ENCODE assay signal across 15 cellular contexts in the genomic region with DNA sequence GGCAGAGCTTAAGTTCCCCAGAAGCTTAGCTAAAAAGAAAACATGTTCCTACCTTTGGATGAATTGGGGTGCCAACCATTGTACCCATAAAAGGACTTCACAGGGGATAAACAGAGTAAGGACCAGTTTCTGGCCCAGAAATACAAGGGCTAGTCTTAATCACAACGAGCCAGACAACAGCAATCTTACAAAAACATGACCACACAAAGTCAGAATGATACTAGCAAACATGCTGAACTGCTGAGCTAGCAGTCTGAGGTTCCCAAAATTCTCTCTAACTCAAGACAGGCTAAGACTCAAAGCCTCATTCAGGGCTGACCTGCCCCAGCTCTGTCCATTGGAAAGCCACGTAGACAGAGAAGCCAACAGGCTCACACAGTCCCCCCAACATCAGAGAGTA. TPM values are rescaled to one million over a fixed set of nuclear protein-coding genes. Genes with fewer than 3 reads are reported as not detected.
A peak's percentile ranks its signal among the peaks of the same experiment; 100 is the strongest.
DNase-seq lines count a peak whose midpoint lies in the region; ATAC-seq, FAIRE-seq and TF ChIP-seq lines count a peak whose summit lies in the region.
"Had no signal": no experiment of that assay in that cellular context is flagged by ENCODE, and none has a peak within 500 bp of the region (broad histone marks: within the 10 kb centered on the region; RNA-seq: fewer than 3 reads in every experiment).

No MANE protein-coding gene starts in this region.

- H4K20me1 ChIP-seq in H9 (ENCODE audit: control insufficient read depth, insufficient read depth, insufficient read length) = no peaks in the 10 kb centered on the region

- no CpG with 5 or more reads among the region's 2 CpGs for WGBS in H9 (ENCODE audit: extremely low coverage, insufficient read length, low lambda C conversion rate)
- WGBS in small intestine, 3 donors = 63 to 86% (median 72%) methylated on average over 2 of the region's 2 CpGs
- 51 to 70% (median 67%) methylated on average over 2 of the region's 2 CpGs for WGBS in stomach, 5 donors

- H3K9me3 ChIP-seq in H9 (ENCODE audit: control insufficient read depth, low read depth, low read length) = no peaks in the 10 kb centered on the region
- H3K9me3 ChIP-seq in small intestine (ENCODE audit: control insufficient read depth, low read depth) = no peaks in the 10 kb centered on the region
- H3K9me3 ChIP-seq in stomach = peaks cover 0 to 4% (median 0%) of the 10 kb centered on the region in 4 donors
- H3K9me3 ChIP-seq: thoracic aorta had no signal

- H4K8ac ChIP-seq in H9 (replicated peaks; ENCODE audit: insufficient read length, low read depth, low read length) = no peak overlapping the region

- no peaks in the 10 kb centered on the region for H3K27me3 Mint-ChIP-seq in activated CD8-positive, alpha-beta memory T cell treated with anti-CD3 and anti-CD28 coated beads, Interleukin-2, amount 10 ng/mL, durations not matched to agents 7 days and 5 days
- H3K27me3 Mint-ChIP-seq in H9 (ENCODE audit: low read depth) = no peaks in the 10 kb centered on the region
- H3K27me3 Mint-ChIP-seq in stimulated activated memory B cell treated with anti-CD40 and anti-IgM and Interleukin-4, amounts not matched to agents 10 μg/mL and 1 μg/mL and 100 μg/mL, for 72 hours = no peaks in the 10 kb centered on the region
- H3K27me3 Mint-ChIP-seq: activated naive CD8-positive, alpha-beta T cell treated with anti-CD3 and anti-CD28 coated beads, Interleukin-2, amount 50 U/mL, for 24 hours; IgD-negative memory B cell had no signal

- no peak overlapping the region for H2AFZ ChIP-seq in H9 (ENCODE audit: low read length)

- H2BK15ac ChIP-seq in H9 (ENCODE audit: low read depth, low read length) = no peak overlapping the region

- no peaks in the 10 kb centered on the region for H3K27me3 ChIP-seq in H9 (ENCODE audit: insufficient read depth, low read length)
- no peaks in the 10 kb centered on the region for H3K27me3 ChIP-seq in small intestine (ENCODE audit: control insufficient read depth in 2 of 2, insufficient read depth in 2 of 2, low read length in 2 of 2)
- no peaks in the 10 kb centered on the region for H3K27me3 ChIP-seq in stomach

- no peak overlapping the region for H2BK20ac ChIP-seq in H9 (ENCODE audit: low read depth, low read length, poor library complexity, severe bottlenecking)

- no peak overlapping the region for H3K23ac ChIP-seq in H9 (ENCODE audit: insufficient read length, low read depth, low read length)

- H3K4me1 ChIP-seq in H9 (ENCODE audit: insufficient read depth, low read length) (peaks cover 2% of the 10 kb centered on the region; the same call in 1 of the 2 replicates), small intestine (ENCODE audit: control insufficient read depth in 2 of 2, insufficient read depth in 1 of 2, low read depth in 1 of 2, low read length in 1 of 2) (peaks cover 0 to 2% of the 10 kb centered on the region in 2 donors), stomach (peaks cover 0 to 9% (median 0%) of the 10 kb centered on the region in 4 donors)

- no peak overlapping the region for H4K5ac ChIP-seq in H9 (ENCODE audit: insufficient read length, low read depth, low read length)

- H3T11ph ChIP-seq in H9 (ENCODE audit: low read length) = no peak overlapping the region

- peak; percentile 33 for ATAC-seq in activated CD8-positive, alpha-beta memory T cell treated with anti-CD3 and anti-CD28 coated beads, Interleukin-2, amount 10 ng/mL, durations not matched to agents 7 days and 5 days
- peak; percentile 72 for ATAC-seq in HG03354 (IDR thresholded peaks at IDR 0.05; ENCODE audit: poor library complexity, severe bottlenecking, unreplicated experiment)
- peak; percentile 36 for ATAC-seq in stimulated activated memory B cell treated with anti-CD40 and anti-IgM and Interleukin-4, amounts not matched to agents 10 μg/mL and 1 μg/mL and 100 μg/mL, for 72 hours
- ATAC-seq: activated naive CD8-positive, alpha-beta T cell treated with anti-CD3 and anti-CD28 coated beads, Interleukin-2, amount 50 U/mL, for 24 hours; HCT116 had no signal

- no peak overlapping the region for H2BK5ac ChIP-seq in H9 (ENCODE audit: insufficient read length, low read length)

- H3K79me2 ChIP-seq in H9 (ENCODE audit: insufficient read depth, low read length) = peaks cover 12% of the 10 kb centered on the region; the same call in 1 of the 2 replicates

- H4K91ac ChIP-seq in H9 (ENCODE audit: insufficient read length, low read depth, low read length) = no peak overlapping the region

- H3K36me3 Mint-ChIP-seq in activated CD8-positive, alpha-beta memory T cell treated with anti-CD3 and anti-CD28 coated beads, Interleukin-2, amount 10 ng/mL, durations not matched to agents 7 days and 5 days = peaks cover 2% of the 10 kb centered on the region
- H3K36me3 Mint-ChIP-seq in H9 (ENCODE audit: insufficient read depth in 1 of 3, low read depth in 3 of 3) = peaks cover 0 to 12% (median 0%) of the 10 kb centered on the region in 3 experiments; a peak in 4 of 7 replicates
- H3K36me3 Mint-ChIP-seq in stimulated activated memory B cell treated with anti-CD40 and anti-IgM and Interleukin-4, amounts not matched to agents 10 μg/mL and 1 μg/mL and 100 μg/mL, for 72 hours = peaks cover 6% of the 10 kb centered on the region
- H3K36me3 Mint-ChIP-seq: IgD-negative memory B cell had no signal

- no peak overlapping the region for H3K56ac ChIP-seq in H9 (ENCODE audit: insufficient read length, low read depth, low read length)

- H3K36me3 ChIP-seq in small intestine (ENCODE audit: control insufficient read depth in 2 of 2, insufficient read depth in 2 of 2, low read length in 2 of 2) (no peaks in the 10 kb centered on the region), stomach (no peaks in the 10 kb centered on the region)
- H3K36me3 ChIP-seq: thoracic aorta had no signal

- no peak for TF ChIP-seq EP300 in stomach (IDR thresholded peaks at IDR 0.05)

- H2BK12ac ChIP-seq in H9 (ENCODE audit: insufficient read length, low read depth, low read length) = no peak overlapping the region

- H3K4ac ChIP-seq in H9 (ENCODE audit: low read depth, low read length) = no peak overlapping the region

- H3K14ac ChIP-seq in H9 (ENCODE audit: insufficient read depth, low read length) = no peak overlapping the region

- no peaks in the 10 kb centered on the region for H3K9me3 Mint-ChIP-seq in activated CD8-positive, alpha-beta memory T cell treated with anti-CD3 and anti-CD28 coated beads, Interleukin-2, amount 10 ng/mL, durations not matched to agents 7 days and 5 days (ENCODE audit: low read depth)
- peaks cover 2 to 53% of the 10 kb centered on the region in 2 experiments; a peak in 4 of 5 replicates for H3K9me3 Mint-ChIP-seq in H9
- no peaks in the 10 kb centered on the region for H3K9me3 Mint-ChIP-seq in stimulated activated memory B cell treated with anti-CD40 and anti-IgM and Interleukin-4, amounts not matched to agents 10 μg/mL and 1 μg/mL and 100 μg/mL, for 72 hours
- H3K9me3 Mint-ChIP-seq: activated naive CD8-positive, alpha-beta T cell treated with anti-CD3 and anti-CD28 coated beads, Interleukin-2, amount 50 U/mL, for 24 hours had no signal

- H3K23me2 ChIP-seq in H9 (ENCODE audit: insufficient read length, low read depth, low read length, poor library complexity, severe bottlenecking) = no peaks in the 10 kb centered on the region

- no peak for DNase-seq in activated CD8-positive, alpha-beta memory T cell treated with anti-CD3 and anti-CD28 coated beads, Interleukin-2, amount 10 ng/mL, durations not matched to agents 7 days and 5 days
- no peak for DNase-seq in activated CD8-positive, alpha-beta memory T cell treated with anti-CD3 and anti-CD28 coated beads for 24 hours
- DNase-seq in H9 (no peak), kidney tubule cell (ENCODE audit: low spot score) (no peak), small intestine (no peak), stomach (no peak)
- DNase-seq: activated naive CD8-positive, alpha-beta T cell treated with anti-CD3 and anti-CD28 coated beads, Interleukin-2, amount 50 U/mL, for 24 hours; NCI-H2081 treated with DMSO at 0.1 percent for 48 hours had no signal

- peaks cover 10% of the 10 kb centered on the region for H3K4me1 Mint-ChIP-seq in activated CD8-positive, alpha-beta memory T cell treated with anti-CD3 and anti-CD28 coated beads, Interleukin-2, amount 10 ng/mL, durations not matched to agents 7 days and 5 days
- H3K4me1 Mint-ChIP-seq in H9 = peaks cover 0 to 3% of the 10 kb centered on the region in 2 experiments; a peak in 1 of 4 replicates
- H3K4me1 Mint-ChIP-seq in stimulated activated memory B cell treated with anti-CD40 and anti-IgM and Interleukin-4, amounts not matched to agents 10 μg/mL and 1 μg/mL and 100 μg/mL, for 72 hours = peaks cover 36% of the 10 kb centered on the region

- H3K27ac Mint-ChIP-seq in activated CD8-positive, alpha-beta memory T cell treated with anti-CD3 and anti-CD28 coated beads, Interleukin-2, amount 10 ng/mL, durations not matched to agents 7 days and 5 days = no peak overlapping the region
- peak overlapping the region in 2 of 3 experiments; percentile 42 to 89; a peak in 2 of 7 replicates for H3K27ac Mint-ChIP-seq in H9
- peak overlapping the region; percentile 49 for H3K27ac Mint-ChIP-seq in stimulated activated memory B cell treated with anti-CD40 and anti-IgM and Interleukin-4, amounts not matched to agents 10 μg/mL and 1 μg/mL and 100 μg/mL, for 72 hours
- H3K27ac Mint-ChIP-seq: activated naive CD8-positive, alpha-beta T cell treated with anti-CD3 and anti-CD28 coated beads, Interleukin-2, amount 50 U/mL, for 24 hours had no signal

- CTCF ChIA-PET in activated CD8-positive, alpha-beta memory T cell treated with anti-CD3 and anti-CD28 coated beads, Interleukin-2, amount 10 ng/mL, durations not matched to agents 7 days and 5 days (lab: Charles Lee) = no interaction called here

- no peak for FAIRE-seq in small intestine (lab: Jason Lieb, UNC)
- FAIRE-seq: A204.1 had no signal

- intact Hi-C loops in stomach (cut with DNase I; ENCODE audit: low total_unique reads) = no loop called here

- H3K18ac ChIP-seq in H9 (ENCODE audit: insufficient read length, low read depth, low read length) = no peak overlapping the region

- H3K4me3 ChIP-seq in small intestine (ENCODE audit: low read depth in 1 of 2, low read length in 2 of 2) (no peak overlapping the region), stomach (no peak overlapping the region)
- H3K4me3 ChIP-seq: coronary artery, thoracic aorta had no signal

- H2BK120ac ChIP-seq in H9 (ENCODE audit: low read depth, low read length, poor library complexity, severe bottlenecking) = no peak overlapping the region

- no peak for TF ChIP-seq POLR2A in stomach (IDR thresholded peaks at IDR 0.05)

- H3K27ac ChIP-seq in H9 (ENCODE audit: insufficient read length, low read depth, low read length) (no peak overlapping the region), small intestine (ENCODE audit: low read depth in 1 of 2, low read length in 1 of 2) (no peak overlapping the region), stomach (no peak overlapping the region)
- H3K27ac ChIP-seq: coronary artery, thoracic aorta had no signal

- peaks cover 5% of the 10 kb centered on the region for H3K79me1 ChIP-seq in H9 (ENCODE audit: insufficient read depth, low read depth, low read length, poor library complexity, severe bottlenecking)

- H3K9ac ChIP-seq in H9 (ENCODE audit: extremely low read depth, insufficient read length, low read length) = no peak overlapping the region

- no peak overlapping the region for H3K4me3 Mint-ChIP-seq in activated CD8-positive, alpha-beta memory T cell treated with anti-CD3 and anti-CD28 coated beads, Interleukin-2, amount 10 ng/mL, durations not matched to agents 7 days and 5 days
- H3K4me3 Mint-ChIP-seq in H9 = no peak overlapping the region
- no peak overlapping the region for H3K4me3 Mint-ChIP-seq in stimulated activated memory B cell treated with anti-CD40 and anti-IgM and Interleukin-4, amounts not matched to agents 10 μg/mL and 1 μg/mL and 100 μg/mL, for 72 hours
- H3K4me3 Mint-ChIP-seq: activated naive CD8-positive, alpha-beta T cell treated with anti-CD3 and anti-CD28 coated beads, Interleukin-2, amount 50 U/mL, for 24 hours; IgD-negative memory B cell had no signal

- H2AK5ac ChIP-seq in H9 (ENCODE audit: insufficient read length, low read length) = no peak overlapping the region

- no peak overlapping the region for H3K4me2 ChIP-seq in H9 (ENCODE audit: insufficient read depth, insufficient read length, low read length)

- no peak for TF ChIP-seq CTCF in H9 (conservative IDR thresholded peaks at IDR 0.05)
- no peak for TF ChIP-seq CTCF in stomach (IDR thresholded peaks at IDR 0.05)

RNA-seq across cellular contexts. Expression of gene ATP11C, which starts 40.3 kb away (rescaled TPM):
- 10 to 100 TPM; 13.1 to 13.3 TPM for total RNA-seq in activated CD8-positive, alpha-beta memory T cell treated with anti-CD3 and anti-CD28 coated beads, Interleukin-2, amount 10 ng/mL, durations not matched to agents 7 days and 5 days
- total RNA-seq in H9 (2021) (26.4 and 28.4 TPM in 2 replicates), stomach (10 to 100 TPM in 4 of 5 donors, 1 to 10 TPM in 1; 9.3 to 46.4 (median 14.5) TPM)
- polyA plus RNA-seq in small intestine (1 to 10 TPM; 3.8 to 7.2 (median 5.9) TPM), stomach (1 to 10 TPM; 3.3 to 9.3 (median 5.1) TPM)
